In the genomic region with DNA sequence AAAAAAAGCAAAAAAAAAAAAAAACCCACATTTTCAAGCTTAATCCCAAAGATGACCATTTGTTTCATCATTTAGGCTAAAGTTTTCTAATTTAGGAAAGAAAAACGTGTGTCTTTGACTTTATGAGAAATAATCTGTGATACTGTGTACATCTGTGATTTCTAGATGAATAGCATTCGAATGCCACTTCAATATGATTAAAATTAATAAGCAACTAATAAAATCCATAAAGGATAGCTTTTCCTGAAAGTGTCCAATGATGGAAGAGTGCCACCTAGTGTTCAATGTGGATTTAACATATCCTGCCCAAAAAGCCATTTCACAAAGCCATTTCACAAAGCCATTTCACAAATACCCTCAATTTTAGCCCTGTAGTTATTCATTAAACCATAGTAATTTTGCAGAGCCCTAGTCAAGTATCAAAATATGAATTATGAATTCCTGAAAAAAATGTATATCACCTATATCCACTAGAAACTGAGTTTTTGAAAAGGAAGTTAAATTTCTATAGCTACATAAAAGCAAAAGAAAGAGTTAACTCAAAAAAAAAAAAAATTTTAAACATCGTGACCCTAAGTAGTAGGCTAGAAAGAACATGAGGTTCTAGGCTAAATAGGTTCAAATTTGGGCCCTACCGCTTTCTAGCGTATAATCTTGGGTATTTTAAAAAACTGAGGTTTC, we compare ENCODE assay signal across 8 cellular contexts. TPM values are rescaled to one million over a fixed set of nuclear protein-coding genes. Genes with fewer than 3 reads are reported as not detected.
DNase-seq lines count a peak whose midpoint lies in the region; ATAC-seq, FAIRE-seq and TF ChIP-seq lines count a peak whose summit lies in the region.

No MANE protein-coding gene starts in this region.

- intact Hi-C loops in GM12878 (cut with micrococcal nuclease; ENCODE audit: unreplicated experiment), result loop anchor here (1.0 to 5.0 kb wide), 4 partner anchors 712 to 1006 kb away; no protein-coding TSS in a partner anchor

- no peak for TF ChIP-seq POLR2A in GM12878 (IDR thresholded peaks at IDR 0.05; ENCODE audit: low read depth, low read length)

- no peak overlapping the region for H3K4me3 Mint-ChIP-seq in activated CD8-positive, alpha-beta memory T cell treated with anti-CD3 and anti-CD28 coated beads, Interleukin-2, amount 10 ng/mL, durations not matched to agents 7 days and 5 days

- H3K9ac ChIP-seq in GM12878 (ENCODE audit: control insufficient read depth, insufficient read depth, low read length), result no peak overlapping the region

- RAD21 ChIA-PET in GM12878 (lab: Charles Lee; ENCODE audit: unreplicated experiment), result interaction anchor here (0.6 to 6.2 kb wide), 51 partner anchors 10 to 1113 kb away, joined by 3 to 135 read pairs (median 4); a partner anchor contains a TSS

- no peaks in the 10 kb centered on the region for H3K27me3 ChIP-seq in GM12878 (replicated peaks in 1 of 2; ENCODE audit: control insufficient read depth in 2 of 2, insufficient read depth in 2 of 2, low read length in 1 of 2)

- SMC1A ChIA-PET in GM12878 (lab: Charles Lee; ENCODE audit: uncharacterized antibody, unreplicated experiment), result interaction anchor here (0.5 to 8.3 kb wide), 61 partner anchors 9 to 1008 kb away, joined by 3 to 172 read pairs (median 4); a partner anchor contains a TSS

- H3K27ac ChIP-seq in GM12878 (ENCODE audit: control insufficient read depth, insufficient read depth), result no peak overlapping the region

- H4K20me1 ChIP-seq in GM12878 (ENCODE audit: control insufficient read depth, insufficient read depth), result no peaks in the 10 kb centered on the region

- WGBS in GM12878 (ENCODE audit: insufficient coverage, insufficient replicate concordance, low lambda C conversion rate, missing lambda C conversion rate), result 40% methylated on average over 5 of the region's 5 CpGs

- BruUV-seq in GM12878 (replicated peaks; lab: Mats Ljungman, UMichigan), result no TSS peak

- ATAC-seq in GM12878 (peak; percentile 61), GM18909 (IDR thresholded peaks at IDR 0.05; ENCODE audit: poor library complexity, unreplicated experiment) (no peak)
- no peak for ATAC-seq in activated CD8-positive, alpha-beta memory T cell treated with anti-CD3 and anti-CD28 coated beads, Interleukin-2, amount 10 ng/mL, durations not matched to agents 7 days and 5 days

- H3K9me3 Mint-ChIP-seq in activated CD8-positive, alpha-beta memory T cell treated with anti-CD3 and anti-CD28 coated beads, Interleukin-2, amount 10 ng/mL, durations not matched to agents 7 days and 5 days (ENCODE audit: low read depth), result no peaks in the 10 kb centered on the region

- POLR2A ChIA-PET in GM12878 (lab: Charles Lee), result interaction anchor here (0.6 to 1.1 kb wide), 4 partner anchors 108 to 712 kb away, joined by 3 to 6 read pairs (median 3); no protein-coding TSS in a partner anchor

- no peaks in the 10 kb centered on the region for H3K79me2 ChIP-seq in GM12878 (ENCODE audit: control insufficient read depth, insufficient read depth, low read length)

- TF ChIP-seq RAD21 in GM12878 (IDR thresholded peaks at IDR 0.05; ENCODE audit: insufficient read depth, low read depth, low read length), result peak; percentile 92

- no peaks in the 10 kb centered on the region for H3K4me1 ChIP-seq in GM12878 (ENCODE audit: control insufficient read depth, insufficient read depth, low read length)

- H3K36me3 ChIP-seq in GM12878 (ENCODE audit: control insufficient read depth in 2 of 2, insufficient read depth in 2 of 2, low read length in 1 of 2), result no peaks in the 10 kb centered on the region

- in situ Hi-C loops in GM12878 (cut with MboI), result loop anchor here (10.0 kb wide), 1 partner anchor 914 kb away; no protein-coding TSS in a partner anchor

- TF ChIP-seq CTCF in GM12872 (IDR thresholded peaks at IDR 0.05; ENCODE audit: insufficient read depth, low read depth, low read length) (peak; percentile 60), GM12878 (IDR thresholded peaks at IDR 0.05 in 2 of 3, conservative IDR thresholded peaks at IDR 0.05 in 1 of 3; ENCODE audit: control insufficient read depth in 2 of 3, extremely low read depth in 1 of 3, insufficient read depth in 1 of 3, low read depth in 3 of 3, low read length in 3 of 3) (peak; percentile 57 to 78 (median 62))

- no peak overlapping the region for H3K4me2 ChIP-seq in GM12878 (ENCODE audit: control insufficient read depth, insufficient read depth)

- no peaks in the 10 kb centered on the region; the same call in 2 of the 3 replicates for H3K9me3 ChIP-seq in GM12878 (replicated peaks; ENCODE audit: control insufficient read depth, insufficient read depth, low read length)

- H3K4me3 ChIP-seq in GM12878, result no peak overlapping the region

- H3K27ac Mint-ChIP-seq in activated CD8-positive, alpha-beta memory T cell treated with anti-CD3 and anti-CD28 coated beads, Interleukin-2, amount 10 ng/mL, durations not matched to agents 7 days and 5 days, result no peak overlapping the region

- H2AFZ ChIP-seq in GM12878 (ENCODE audit: control insufficient read depth, low read depth, low read length), result no peak overlapping the region

- H3K36me3 Mint-ChIP-seq in activated CD8-positive, alpha-beta memory T cell treated with anti-CD3 and anti-CD28 coated beads, Interleukin-2, amount 10 ng/mL, durations not matched to agents 7 days and 5 days, result peaks cover 18% of the 10 kb centered on the region

- TF ChIP-seq EP300 in GM12878 (IDR thresholded peaks at IDR 0.05; ENCODE audit: borderline replicate concordance in 1 of 2, control insufficient read depth in 1 of 2, low read depth in 2 of 2, low read length in 2 of 2), result no peak

- H3K27me3 Mint-ChIP-seq in activated CD8-positive, alpha-beta memory T cell treated with anti-CD3 and anti-CD28 coated beads, Interleukin-2, amount 10 ng/mL, durations not matched to agents 7 days and 5 days, result no peaks in the 10 kb centered on the region

- H3K4me1 Mint-ChIP-seq in activated CD8-positive, alpha-beta memory T cell treated with anti-CD3 and anti-CD28 coated beads, Interleukin-2, amount 10 ng/mL, durations not matched to agents 7 days and 5 days, result peaks cover 17% of the 10 kb centered on the region

- DNase-seq in AML-193 (lab: John Stamatoyannopoulos, UW) (peak; percentile 65 to 68), NCI-H2196 treated with DMSO at 0.1 percent for 48 hours (lab: John Stamatoyannopoulos, UW; ENCODE audit: unreplicated experiment) (peak; percentile 32), GM12878 (ENCODE audit: low read depth, low spot score) (peak; percentile 19), kidney tubule cell (ENCODE audit: low spot score) (peak; percentile 62), urothelium cell line (ENCODE audit: low spot score) (peak; percentile 25)
- no peak for DNase-seq in activated CD8-positive, alpha-beta memory T cell treated with anti-CD3 and anti-CD28 coated beads, Interleukin-2, amount 10 ng/mL, durations not matched to agents 7 days and 5 days

- CTCF ChIA-PET in GM12878 (lab: Yijun Ruan, JAX), result interaction anchor here (0.6 to 9.3 kb wide), 80 partner anchors 9 to 1289 kb away, joined by 3 to 240 read pairs (median 5); a partner anchor contains a TSS
- CTCF ChIA-PET in activated CD8-positive, alpha-beta memory T cell treated with anti-CD3 and anti-CD28 coated beads, Interleukin-2, amount 10 ng/mL, durations not matched to agents 7 days and 5 days (lab: Charles Lee), result interaction anchor here (0.7 to 4.1 kb wide), 21 partner anchors 9 to 1113 kb away, joined by 3 to 39 read pairs (median 3); no protein-coding TSS in a partner anchor

- FAIRE-seq in GM12878 (lab: Jason Lieb, UNC), result peak; percentile 78
- FAIRE-seq in urothelium cell line (lab: Jason Lieb, UNC), result no peak

TF ChIP-seq in GM12878, 131 proteins besides CTCF, POLR2A, EP300 and RAD21 (continues in another document):
- TF ChIP-seq PAX8 (IDR thresholded peaks at IDR 0.05) (peak; percentile 41; the same call in 1 of the 2 replicates), BCL11A (IDR thresholded peaks at IDR 0.05; ENCODE audit: low read depth, low read length) (no peak)

RNA-seq across cellular contexts. Expression of a gene that starts 19.1 kb away (rescaled TPM):
- 29.5 and 31.7 TPM in 2 replicates for total RNA-seq in GM12878 (2013; cell fraction: nucleolus; rRNA removed)
- 1.5 and 2.1 TPM in 2 replicates for total RNA-seq in GM12878 (2014; rRNA removed)
- 5.4 and 6.2 TPM in 2 replicates for total RNA-seq in GM12878 (2014; rRNA removed; fragmentation: Illumina TruSeq; extraction: Trizol)
- 3.7 and 4.2 TPM in 2 replicates for total RNA-seq in GM12878 (2021)
- 5.6 TPM for polyA plus RNA-seq in GM12878 (2011; ENCODE audit: low read depth)
- 15.6 and 24.6 TPM in 2 replicates for polyA plus RNA-seq in GM12878 (2011; rRNA removed)
- polyA plus RNA-seq in GM12878 (2011; cell fraction: cytosol; rRNA removed), result 5.2 and 6.3 TPM in 2 replicates
- polyA plus RNA-seq in GM12878 (2011; cell fraction: nucleus; rRNA removed), result 9.5 and 10.0 TPM in 2 replicates
- polyA plus RNA-seq in GM12878 (2012), result 9.5 and 20.3 TPM in 2 replicates
- 6.6 and 7.2 TPM in 2 replicates for polyA plus RNA-seq in GM12878 (2014; fragmentation: Illumina TruSeq; extraction: Trizol)
- polyA plus RNA-seq in GM12878 (2014; fragmentation: Nextera tagmentation; extraction: Ambion mirVana), result 1 to 10 TPM; 8.0 to 8.1 TPM
- polyA plus RNA-seq in GM12878 (2014; rRNA removed), result 4.5 and 5.5 TPM in 2 replicates
- polyA plus RNA-seq in GM12878 (2016; fragmentation: Nextera tagmentation; extraction: Ambion mirVana), result 1 to 10 TPM; 7.2 to 8.2 TPM
- 13.1 TPM in 2 replicates for polyA minus RNA-seq in GM12878 (2011; rRNA and poly(A)+ RNA removed)
- polyA minus RNA-seq in GM12878 (2011; cell fraction: cytosol; rRNA and poly(A)+ RNA removed), result 4.8 and 7.8 TPM in 2 replicates
- polyA minus RNA-seq in GM12878 (2011; cell fraction: nucleus; rRNA and poly(A)+ RNA removed), result 14.9 and 20.8 TPM in 2 replicates
- total RNA-seq in activated CD8-positive, alpha-beta memory T cell treated with anti-CD3 and anti-CD28 coated beads, Interleukin-2, amount 10 ng/mL, durations not matched to agents 7 days and 5 days, result 10 to 100 TPM; 21.8 to 29.1 TPM

RNA-seq across cellular contexts. Expression of a gene that starts 19.5 kb away (rescaled TPM):
- total RNA-seq in GM12878 (2013; cell fraction: nucleolus; rRNA removed), result 27.4 and 31.8 TPM in 2 replicates
- total RNA-seq in GM12878 (2014; rRNA removed), result 6.6 and 9.2 TPM in 2 replicates
- 8.9 and 10.0 TPM in 2 replicates for total RNA-seq in GM12878 (2014; rRNA removed; fragmentation: Illumina TruSeq; extraction: Trizol)
- total RNA-seq in GM12878 (2021), result 7.0 and 7.2 TPM in 2 replicates
- 4.6 TPM for polyA plus RNA-seq in GM12878 (2011; ENCODE audit: low read depth)
- 11.9 and 21.5 TPM in 2 replicates for polyA plus RNA-seq in GM12878 (2011; rRNA removed)
- 3.5 and 4.5 TPM in 2 replicates for polyA plus RNA-seq in GM12878 (2011; cell fraction: cytosol; rRNA removed)
- polyA plus RNA-seq in GM12878 (2011; cell fraction: nucleus; rRNA removed), result 9.5 TPM in 2 replicates
- polyA plus RNA-seq in GM12878 (2012), result 4.2 and 6.4 TPM in 2 replicates
- 9.1 and 11.2 TPM in 2 replicates for polyA plus RNA-seq in GM12878 (2014; fragmentation: Illumina TruSeq; extraction: Trizol)
- 1 to 10 TPM; 6.4 to 9.4 TPM for polyA plus RNA-seq in GM12878 (2014; fragmentation: Nextera tagmentation; extraction: Ambion mirVana)
- 4.1 and 5.1 TPM in 2 replicates for polyA plus RNA-seq in GM12878 (2014; rRNA removed)
- 10 to 100 TPM; 10.2 to 11.7 TPM for polyA plus RNA-seq in GM12878 (2016; fragmentation: Nextera tagmentation; extraction: Ambion mirVana)
- 10.1 and 13.7 TPM in 2 replicates for polyA minus RNA-seq in GM12878 (2011; rRNA and poly(A)+ RNA removed)
- 4.6 and 4.8 TPM in 2 replicates for polyA minus RNA-seq in GM12878 (2011; cell fraction: cytosol; rRNA and poly(A)+ RNA removed)
- polyA minus RNA-seq in GM12878 (2011; cell fraction: nucleus; rRNA and poly(A)+ RNA removed), result 13.8 and 16.6 TPM in 2 replicates
- total RNA-seq in activated CD8-positive, alpha-beta memory T cell treated with anti-CD3 and anti-CD28 coated beads, Interleukin-2, amount 10 ng/mL, durations not matched to agents 7 days and 5 days, result 10 to 100 TPM; 33.2 to 43.4 TPM
